In the genomic region with DNA sequence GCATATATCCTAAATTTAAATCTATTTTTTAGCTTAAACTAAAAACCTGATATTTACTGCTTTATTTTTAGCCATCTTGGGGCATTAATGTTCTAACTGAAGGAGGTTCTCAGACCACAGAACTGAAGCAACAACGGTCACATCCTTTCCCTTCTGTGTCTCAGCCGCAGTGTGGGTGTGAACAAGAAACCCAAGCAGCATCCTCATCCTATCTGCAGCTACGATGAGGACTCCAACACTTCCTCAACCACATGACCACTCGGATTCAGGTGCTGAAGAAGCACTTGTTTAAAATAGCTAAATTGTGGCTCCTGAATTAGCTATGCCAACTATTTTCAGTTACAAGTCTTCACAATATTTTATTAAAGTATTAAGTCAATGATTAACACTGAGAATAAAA, we compare ENCODE assay signal across 8 cellular contexts. TPM values are rescaled to one million over a fixed set of nuclear protein-coding genes. Genes with fewer than 3 reads are reported as not detected.
A peak's percentile ranks its signal among the peaks of the same experiment; 100 is the strongest.
DNase-seq lines count a peak whose midpoint lies in the region; ATAC-seq and TF ChIP-seq lines count a peak whose summit lies in the region.

No MANE protein-coding gene starts in this region.

- TF ChIP-seq CTCF in natural killer cell (IDR thresholded peaks at IDR 0.05) (no peak), mesothelial cell of epicardium (IDR thresholded peaks at IDR 0.05; ENCODE audit: unreplicated experiment) (no peak)

- H3K9ac ChIP-seq in BLaER1 treated with 17β-estradiol and CSF1 and Interleukin-3, amounts not matched to agents 10 nM and 100 nM: peak overlapping the region in 8 of 11 experiments; percentile 15 to 69 (median 55); a peak in 12 of 22 replicates

- DNase-seq in activated CD4-positive, alpha-beta T cell treated with anti-CD3 and anti-CD28 coated beads, Interleukin-2, amount 10 ng/mL, durations not matched to agents 7 days and 5 days: peak; percentile 87
- peak; percentile 82 for DNase-seq in natural killer cell
- DNase-seq in DMS114 treated with DMSO at 0.1 percent for 48 hours (lab: John Stamatoyannopoulos, UW; ENCODE audit: unreplicated experiment): no peak
- DNase-seq in mesothelial cell of epicardium (ENCODE audit: low spot score in 2 of 2, unreplicated experiment in 2 of 2): no peak
- no peak for DNase-seq in NCI-H187 treated with DMSO at 0.1 percent for 48 hours (lab: John Stamatoyannopoulos, UW)

- H3K36me3 ChIP-seq in BLaER1 treated with 17β-estradiol and CSF1 and Interleukin-3, amounts not matched to agents 10 nM and 100 nM: peaks cover 0 to 17% (median 6%) of the 10 kb centered on the region in 11 experiments; a peak in 7 of 22 replicates

- H3K4me3 Mint-ChIP-seq in activated CD4-positive, alpha-beta T cell treated with anti-CD3 and anti-CD28 coated beads, Interleukin-2, amount 10 ng/mL, durations not matched to agents 7 days and 5 days: peak overlapping the region; percentile 60
- H3K4me3 Mint-ChIP-seq in natural killer cell (peak overlapping the region; percentile 79), mesothelial cell of epicardium (no peak overlapping the region)

- H3K4me1 Mint-ChIP-seq in activated CD4-positive, alpha-beta T cell treated with anti-CD3 and anti-CD28 coated beads, Interleukin-2, amount 10 ng/mL, durations not matched to agents 7 days and 5 days: peaks cover 71% of the 10 kb centered on the region
- H3K4me1 Mint-ChIP-seq in natural killer cell: peaks cover 55% of the 10 kb centered on the region in 2 donors
- H3K4me1 Mint-ChIP-seq in mesothelial cell of epicardium: peaks cover 33% of the 10 kb centered on the region

- H3K27me3 Mint-ChIP-seq in activated CD4-positive, alpha-beta T cell treated with anti-CD3 and anti-CD28 coated beads, Interleukin-2, amount 10 ng/mL, durations not matched to agents 7 days and 5 days: no peaks in the 10 kb centered on the region
- H3K27me3 Mint-ChIP-seq in natural killer cell (ENCODE audit: low read depth in 2 of 2): no peaks in the 10 kb centered on the region
- no peaks in the 10 kb centered on the region for H3K27me3 Mint-ChIP-seq in mesothelial cell of epicardium (ENCODE audit: low read depth)

- no peaks in the 10 kb centered on the region for H3K9me3 Mint-ChIP-seq in activated CD4-positive, alpha-beta T cell treated with anti-CD3 and anti-CD28 coated beads, Interleukin-2, amount 10 ng/mL, durations not matched to agents 7 days and 5 days
- H3K9me3 Mint-ChIP-seq in natural killer cell (no peaks in the 10 kb centered on the region), mesothelial cell of epicardium (no peaks in the 10 kb centered on the region)

- ATAC-seq in GM19467 (IDR thresholded peaks at IDR 0.05; ENCODE audit: unreplicated experiment): peak; percentile 73
- peak; percentile 49 for ATAC-seq in HG03439 (IDR thresholded peaks at IDR 0.05; ENCODE audit: unreplicated experiment)
- ATAC-seq in natural killer cell: peak; percentile 64 to 87 (median 86)

- H3K9me3 ChIP-seq in BLaER1 treated with 17β-estradiol and CSF1 and Interleukin-3, amounts not matched to agents 10 nM and 100 nM (replicated peaks in 1 of 11): no peaks in the 10 kb centered on the region

- peak overlapping the region in 1 of 10 experiments; percentile 11; a peak in 2 of 20 replicates for H3K4me3 ChIP-seq in BLaER1 treated with 17β-estradiol and CSF1 and Interleukin-3, amounts not matched to agents 10 nM and 100 nM

- peaks cover 37% of the 10 kb centered on the region for H3K36me3 Mint-ChIP-seq in activated CD4-positive, alpha-beta T cell treated with anti-CD3 and anti-CD28 coated beads, Interleukin-2, amount 10 ng/mL, durations not matched to agents 7 days and 5 days (ENCODE audit: low read depth)
- peaks cover 12% of the 10 kb centered on the region for H3K36me3 Mint-ChIP-seq in natural killer cell
- H3K36me3 Mint-ChIP-seq in mesothelial cell of epicardium: no peaks in the 10 kb centered on the region

- peaks cover 5 to 47% (median 21%) of the 10 kb centered on the region in 11 experiments; a peak in 18 of 22 replicates for H4K20me1 ChIP-seq in BLaER1 treated with 17β-estradiol and CSF1 and Interleukin-3, amounts not matched to agents 10 nM and 100 nM

- no peaks in the 10 kb centered on the region for H3K27me3 ChIP-seq in BLaER1 treated with 17β-estradiol and CSF1 and Interleukin-3, amounts not matched to agents 10 nM and 100 nM

- H3K27ac ChIP-seq in BLaER1 treated with 17β-estradiol and CSF1 and Interleukin-3, amounts not matched to agents 10 nM and 100 nM: peak overlapping the region in 9 of 11 experiments; percentile 44 to 94 (median 82); a peak in 18 of 22 replicates

- H3K4me2 ChIP-seq in BLaER1 treated with 17β-estradiol and CSF1 and Interleukin-3, amounts not matched to agents 10 nM and 100 nM: peak overlapping the region; percentile 33 to 95 (median 75)

- peaks cover 57 to 88% (median 85%) of the 10 kb centered on the region in 10 experiments for H3K4me1 ChIP-seq in BLaER1 treated with 17β-estradiol and CSF1 and Interleukin-3, amounts not matched to agents 10 nM and 100 nM

- intact Hi-C loops in natural killer cell (cut with micrococcal nuclease): loop anchor here (1.0 to 5.0 kb wide), 2 partner anchors 20 to 112 kb away; no protein-coding TSS in a partner anchor

- POLR2A ChIA-PET in activated CD4-positive, alpha-beta T cell treated with anti-CD3 and anti-CD28 coated beads, Interleukin-2, amount 10 ng/mL, durations not matched to agents 7 days and 5 days (lab: Charles Lee): interaction anchor here (0.9 to 1.6 kb wide), 2 partner anchors 40 to 119 kb away, joined by 4 to 5 read pairs; a partner anchor contains a TSS

- peak overlapping the region; percentile 93 for H3K27ac Mint-ChIP-seq in activated CD4-positive, alpha-beta T cell treated with anti-CD3 and anti-CD28 coated beads, Interleukin-2, amount 10 ng/mL, durations not matched to agents 7 days and 5 days
- H3K27ac Mint-ChIP-seq in natural killer cell: peak overlapping the region; percentile 88 to 89
- H3K27ac Mint-ChIP-seq in mesothelial cell of epicardium: no peak overlapping the region

- CTCF ChIA-PET in activated CD4-positive, alpha-beta T cell treated with anti-CD3 and anti-CD28 coated beads, Interleukin-2, amount 10 ng/mL, durations not matched to agents 7 days and 5 days (lab: Charles Lee): interaction anchor here (1.3 to 2.4 kb wide), 3 partner anchors 8 to 75 kb away, joined by 5 to 8 read pairs (median 7); no protein-coding TSS in a partner anchor

RNA-seq across cellular contexts. Expression of a gene that starts 5.3 kb away (rescaled TPM):
- 100 to 1,000 TPM; 116 to 124 TPM for total RNA-seq in activated CD4-positive, alpha-beta T cell treated with anti-CD3 and anti-CD28 coated beads, Interleukin-2, amount 10 ng/mL, durations not matched to agents 7 days and 5 days
- 100 to 1,000 TPM; 137 to 163 (median 160) TPM for total RNA-seq in natural killer cell
- 36.5 to 37.1 TPM (median 36.7 TPM) in 3 replicates for total RNA-seq in mesothelial cell of epicardium

RNA-seq across cellular contexts. Expression of a gene that starts 32.3 kb away (rescaled TPM):
- total RNA-seq in activated CD4-positive, alpha-beta T cell treated with anti-CD3 and anti-CD28 coated beads, Interleukin-2, amount 10 ng/mL, durations not matched to agents 7 days and 5 days: 10 to 100 TPM; 10.6 to 13.2 TPM
- total RNA-seq in natural killer cell (10 to 100 TPM; 19.9 to 25.5 (median 20.1) TPM), mesothelial cell of epicardium (31.1 to 36.2 TPM (median 36.0 TPM) in 3 replicates)

Comparison
In these comparisons a context has a peak if more than half of its experiments do, and no peak if none do; other contexts are left out.
1. DNase-seq: peak in activated CD4-positive, alpha-beta T cell treated with anti-CD3 and anti-CD28 coated beads, Interleukin-2, amount 10 ng/mL, durations not matched to agents 7 days and 5 days (single experiment) and natural killer cell (single experiment); none in DMS114 treated with DMSO at 0.1 percent for 48 hours (single experiment), mesothelial cell of epicardium (0 of 2) and NCI-H187 treated with DMSO at 0.1 percent for 48 hours (single experiment).
2. Peak in every context shown above with its lines, with median percentiles within 50 percentile points of each other: ATAC-seq.